In the genomic region with DNA sequence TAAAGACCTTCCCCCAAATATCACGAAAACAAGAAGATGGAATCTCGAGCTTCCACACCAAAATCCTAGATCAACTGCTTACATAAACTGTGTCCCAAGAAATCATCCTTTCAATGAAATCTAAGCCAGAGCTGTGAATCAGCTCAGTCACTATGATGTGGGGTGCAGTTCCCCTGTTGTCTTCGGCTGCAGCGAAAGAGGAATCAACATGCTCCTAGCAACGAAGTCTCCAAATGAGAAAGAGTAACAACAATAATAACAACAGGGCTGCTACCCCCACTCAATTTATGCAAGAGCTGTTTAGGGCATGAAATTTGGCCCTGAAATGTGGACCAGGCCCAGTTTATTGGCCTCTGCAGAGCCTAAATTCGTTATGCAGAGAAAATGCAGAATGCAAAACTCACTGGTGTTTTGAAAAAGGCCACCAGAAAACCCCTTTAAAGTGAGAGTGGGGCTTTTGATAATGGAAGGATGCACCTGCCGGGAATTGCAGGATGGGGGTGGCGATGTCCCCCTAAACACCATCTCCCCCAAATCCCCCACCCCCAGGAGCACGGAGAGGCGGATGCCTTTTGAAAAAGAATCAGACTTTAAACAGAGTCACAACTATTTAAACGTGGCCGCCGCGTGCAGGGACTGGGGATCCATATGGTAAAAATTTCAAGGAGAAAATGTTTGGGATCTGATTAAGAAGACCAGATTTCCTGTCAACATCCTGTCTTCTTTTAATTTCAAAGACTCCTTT, we compare ENCODE assay signal across 9 cellular contexts. TPM values are rescaled to one million over a fixed set of nuclear protein-coding genes. Genes with fewer than 3 reads are reported as not detected.
DNase-seq lines count a peak whose midpoint lies in the region; ATAC-seq and TF ChIP-seq lines count a peak whose summit lies in the region.
"Had no signal": no experiment of that assay in that cellular context is flagged by ENCODE, and none has a peak within 500 bp of the region (broad histone marks: within the 10 kb centered on the region; RNA-seq: fewer than 3 reads in every experiment).

No MANE protein-coding gene starts in this region.

- WGBS in HUES64 = 41% methylated on average over 9 of the region's 14 CpGs
- WGBS in mesendoderm (ENCODE audit: extremely low coverage, insufficient coverage, low lambda C conversion rate) = no CpG with 5 or more reads among the region's 14 CpGs

- H3K23ac ChIP-seq in mesendoderm (ENCODE audit: low read length) = no peak overlapping the region

- peak overlapping the region; percentile 95 for H3K27ac ChIP-seq in CD4-positive, alpha-beta T cell (ENCODE audit: low read depth, low read length)
- no peak overlapping the region for H3K27ac ChIP-seq in HUES64 (ENCODE audit: low read depth, low read length)
- peak overlapping the region; percentile 21 for H3K27ac ChIP-seq in muscle layer of duodenum (ENCODE audit: low read length)
- H3K27ac ChIP-seq in mesendoderm (ENCODE audit: low read depth, low read length) = no peak overlapping the region

- peaks cover 70% of the 10 kb centered on the region for H3K4me1 Mint-ChIP-seq in CD4-positive, alpha-beta T cell (ENCODE audit: low read depth)

- no peak overlapping the region for H2BK5ac ChIP-seq in mesendoderm (ENCODE audit: low read length)

- POLR2A ChIA-PET in CD4-positive, alpha-beta T cell (lab: Charles Lee) = interaction anchor here (0.7 to 8.3 kb wide), 25 partner anchors 9 to 502 kb away, joined by 3 to 121 read pairs (median 6); a partner anchor contains a TSS

- H3K4me3 ChIP-seq in HUES64 (ENCODE audit: low read length) = peak overlapping the region; percentile 51
- H3K4me3 ChIP-seq in astrocyte of the spinal cord (ENCODE audit: low read depth, low read length) = no peak overlapping the region
- H3K4me3 ChIP-seq in muscle layer of duodenum (ENCODE audit: low read depth in 1 of 2, low read length in 2 of 2) = peak overlapping the region in 1 of 2 donors; percentile 34
- H3K4me3 ChIP-seq in mesendoderm (ENCODE audit: low read length) = no peak overlapping the region

- H3K36me3 ChIP-seq in HUES64 (ENCODE audit: insufficient read depth, low read length) = no peaks in the 10 kb centered on the region
- H3K36me3 ChIP-seq in muscle layer of duodenum (ENCODE audit: control insufficient read depth in 1 of 2, insufficient read depth in 2 of 2, low read length in 2 of 2) = no peaks in the 10 kb centered on the region
- no peaks in the 10 kb centered on the region for H3K36me3 ChIP-seq in mesendoderm (ENCODE audit: control insufficient read depth, insufficient read depth, low read length)

- ATAC-seq in CD4-positive, alpha-beta T cell (ENCODE audit: poor library complexity) = no peak
- no peak for ATAC-seq in GM19467 (IDR thresholded peaks at IDR 0.05; ENCODE audit: unreplicated experiment)

- H3K9me3 Mint-ChIP-seq in CD4-positive, alpha-beta T cell = no peaks in the 10 kb centered on the region

- H3K4ac ChIP-seq in mesendoderm (ENCODE audit: low read depth, low read length) = no peak overlapping the region

- H3K79me2 ChIP-seq in mesendoderm (ENCODE audit: control insufficient read depth, insufficient read depth, low read length) = no peaks in the 10 kb centered on the region

- H3K36me3 Mint-ChIP-seq in CD4-positive, alpha-beta T cell (ENCODE audit: low read depth) = peaks cover 58% of the 10 kb centered on the region

- H3K27me3 Mint-ChIP-seq in CD4-positive, alpha-beta T cell = no peaks in the 10 kb centered on the region

- no peak overlapping the region for H3K4me2 ChIP-seq in mesendoderm (ENCODE audit: low read length)

- H4K8ac ChIP-seq in mesendoderm (ENCODE audit: low read depth, low read length) = no peak overlapping the region

- H3K4me3 Mint-ChIP-seq in CD4-positive, alpha-beta T cell = peak overlapping the region; percentile 99

- H3K4me1 ChIP-seq in HUES64 (ENCODE audit: insufficient read depth, low read length) = peaks cover 25% of the 10 kb centered on the region
- peaks cover 3 to 26% of the 10 kb centered on the region in 2 donors for H3K4me1 ChIP-seq in muscle layer of duodenum (ENCODE audit: control insufficient read depth in 1 of 2, insufficient read depth in 2 of 2, low read length in 2 of 2)
- H3K4me1 ChIP-seq in mesendoderm (ENCODE audit: control insufficient read depth, low read depth, low read length) = peaks cover 12% of the 10 kb centered on the region

- TF ChIP-seq CTCF in CD4-positive, alpha-beta T cell (IDR thresholded peaks at IDR 0.05) = no peak
- TF ChIP-seq CTCF in astrocyte of the spinal cord (IDR thresholded peaks at IDR 0.05; ENCODE audit: low read depth, low read length) = no peak

- no peak overlapping the region for H3K9ac ChIP-seq in HUES64 (ENCODE audit: low read depth, low read length)
- no peak overlapping the region for H3K9ac ChIP-seq in mesendoderm (ENCODE audit: low read length)

- H3K27me3 ChIP-seq in CD4-positive, alpha-beta T cell (ENCODE audit: control insufficient read depth, insufficient read depth, low read length) = no peaks in the 10 kb centered on the region
- H3K27me3 ChIP-seq in HUES64 (ENCODE audit: insufficient read depth, low read length) (peaks cover 90% of the 10 kb centered on the region), muscle layer of duodenum (ENCODE audit: low read depth, low read length) (peaks cover 73% of the 10 kb centered on the region), mesendoderm (ENCODE audit: insufficient read depth, low read length, poor library complexity) (peaks cover 38% of the 10 kb centered on the region)

- H3K79me1 ChIP-seq in mesendoderm (ENCODE audit: low read length) = no peaks in the 10 kb centered on the region

- peak overlapping the region; percentile 98 for H3K27ac Mint-ChIP-seq in CD4-positive, alpha-beta T cell

- intact Hi-C loops in CD4-positive, alpha-beta T cell (cut with DNase I, micrococcal nuclease) = loop anchor here in 1 of 2 experiments (2.0 kb wide), 2 partner anchors 13 to 37 kb away; no protein-coding TSS in a partner anchor

- no peak overlapping the region for H4K5ac ChIP-seq in mesendoderm (ENCODE audit: low read length)

- no peak for DNase-seq in CD4-positive, alpha-beta T cell
- DNase-seq in astrocyte of the spinal cord (ENCODE audit: low read depth, low spot score) = peak; percentile 45
- no peak for DNase-seq in stimulated activated CD4-positive, alpha-beta T cell treated with anti-CD3 and anti-CD28 coated beads, Interleukin-12 subunit alpha, Interleukin-12 subunit beta, amount 100 ng/mL, for 4 hours
- no peak for DNase-seq in mesendoderm
- DNase-seq in T-helper 9 cell = no peak
- DNase-seq: NCI-H2029 had no signal

- H2AK5ac ChIP-seq in mesendoderm (ENCODE audit: low read length) = no peak overlapping the region

- no peak overlapping the region for H2BK15ac ChIP-seq in mesendoderm (replicated peaks; ENCODE audit: low read depth)

- no peak overlapping the region for H2BK120ac ChIP-seq in mesendoderm (ENCODE audit: low read depth, low read length)

- no peak overlapping the region for H3K18ac ChIP-seq in mesendoderm (ENCODE audit: low read length)

- no peak overlapping the region for H3K56ac ChIP-seq in mesendoderm (ENCODE audit: low read length)

- in situ Hi-C loops in astrocyte of the spinal cord (cut with HindIII; ENCODE audit: low sequenced_read_pairs) = loop anchor here (25.0 kb wide), 1 partner anchor 284 kb away; no protein-coding TSS in a partner anchor

- H3K9me3 ChIP-seq in CD4-positive, alpha-beta T cell (ENCODE audit: control insufficient read depth, low read length) = no peaks in the 10 kb centered on the region
- H3K9me3 ChIP-seq in HUES64 (ENCODE audit: insufficient read depth, low read depth, low read length) (no peaks in the 10 kb centered on the region), muscle layer of duodenum (ENCODE audit: control insufficient read depth in 1 of 2, low read length in 2 of 2) (no peaks in the 10 kb centered on the region)

- CTCF ChIA-PET in CD4-positive, alpha-beta T cell (lab: Charles Lee) = interaction anchor here (0.7 to 1.5 kb wide), 4 partner anchors 30 to 173 kb away, joined by 3 to 6 read pairs (median 3); no protein-coding TSS in a partner anchor

RNA-seq across cellular contexts. Expression of a gene that starts 2.0 kb away (rescaled TPM):
- total RNA-seq in CD4-positive, alpha-beta T cell = 100 to 1,000 TPM; 202 to 209 TPM
- polyA plus RNA-seq in HUES64 (2013, experiment 1 of 2) = 0.25 TPM
- 0.38 TPM for polyA plus RNA-seq in HUES64 (2013, experiment 2 of 2)
- 0.53 TPM for polyA plus RNA-seq in mesendoderm (2013, experiment 1 of 2)
- polyA plus RNA-seq in mesendoderm (2013, experiment 2 of 2) = 0.67 TPM

Comparison
In these comparisons a context has a peak if more than half of its experiments do, and no peak if none do; other contexts are left out.
1. H3K27ac ChIP-seq: peak in CD4-positive, alpha-beta T cell (single experiment) and muscle layer of duodenum (single experiment); none in HUES64 (single experiment) and mesendoderm (single experiment).